18 cellular contexts compared by ENCODE assay signal in the genomic region with DNA sequence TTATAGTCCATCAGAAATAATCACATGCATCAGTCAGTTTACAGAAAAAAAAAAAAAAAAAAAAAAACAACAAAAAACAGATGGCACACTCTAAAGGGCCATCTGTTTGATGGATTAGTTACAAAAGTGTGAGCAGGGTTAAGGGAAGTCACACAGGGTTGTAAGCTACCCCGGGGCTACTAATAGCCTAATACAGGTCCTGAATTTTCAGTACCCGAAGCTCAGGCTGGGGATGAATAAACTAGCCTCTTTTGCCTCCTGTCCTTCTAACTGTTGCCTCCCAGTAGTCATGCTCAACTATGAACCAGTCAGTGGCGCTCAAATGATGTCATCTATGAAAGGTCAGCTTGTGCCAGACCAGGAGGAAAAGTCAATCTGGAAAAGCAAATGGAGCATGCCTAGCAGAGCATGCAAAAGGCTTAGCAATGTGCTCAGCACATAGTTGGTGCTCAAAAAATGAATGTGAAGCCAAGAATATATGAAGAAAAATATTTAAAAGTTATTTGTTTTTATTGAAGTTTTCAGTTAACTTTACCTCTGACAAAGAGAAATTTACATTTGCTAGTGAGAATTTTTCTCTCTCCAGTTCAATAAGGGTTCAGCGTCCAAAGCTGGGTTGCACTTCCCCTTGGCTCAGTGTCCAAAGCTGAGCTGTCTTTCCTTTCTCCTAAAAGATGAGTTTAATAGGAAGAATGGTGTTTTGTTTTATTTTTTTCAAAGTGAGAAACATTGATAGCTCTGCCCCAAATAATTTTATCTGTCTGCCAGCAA. TPM values are rescaled to one million over a fixed set of nuclear protein-coding genes. Genes with fewer than 3 reads are reported as not detected.
DNase-seq lines count a peak whose midpoint lies in the region; ATAC-seq and TF ChIP-seq lines count a peak whose summit lies in the region.
"Had no signal": no experiment of that assay in that cellular context is flagged by ENCODE, and none has a peak within 500 bp of the region (broad histone marks: within the 10 kb centered on the region; RNA-seq: fewer than 3 reads in every experiment).

No MANE protein-coding gene starts in this region.

- peak overlapping the region; percentile 42 for H3K27ac Mint-ChIP-seq in endothelial cell (ENCODE audit: unreplicated experiment)
- H3K27ac Mint-ChIP-seq: CD4-positive, CD25-positive, alpha-beta regulatory T cell; progenitor cell of endocrine pancreas had no signal

- peaks cover 48% of the 10 kb centered on the region for H3K4me1 Mint-ChIP-seq in endothelial cell (ENCODE audit: unreplicated experiment)
- H3K4me1 Mint-ChIP-seq: CD4-positive, CD25-positive, alpha-beta regulatory T cell had no signal

- no peaks in the 10 kb centered on the region for H3K9me3 Mint-ChIP-seq in endothelial cell (ENCODE audit: unreplicated experiment)

- H3K4me3 Mint-ChIP-seq in endothelial cell (ENCODE audit: unreplicated experiment) = no peak overlapping the region
- H3K4me3 Mint-ChIP-seq: CD4-positive, CD25-positive, alpha-beta regulatory T cell had no signal

- intact Hi-C loops in sciatic nerve (cut with DNase I) = no loop called here

- H3K36me3 Mint-ChIP-seq in endothelial cell (ENCODE audit: low read depth, unreplicated experiment) = no peaks in the 10 kb centered on the region
- H3K36me3 Mint-ChIP-seq: CD4-positive, CD25-positive, alpha-beta regulatory T cell had no signal

- DNase-seq in NCI-H1694 (lab: John Stamatoyannopoulos, UW) = peak; percentile 69
- DNase-seq in NCI-H82 (lab: John Stamatoyannopoulos, UW) = peak; percentile 87
- no peak for DNase-seq in endothelial cell (ENCODE audit: low spot score)
- DNase-seq in sciatic nerve (ENCODE audit: low spot score) = no peak
- no peak for DNase-seq in T-helper 9 cell
- DNase-seq in activated CD4-positive, alpha-beta T cell treated with anti-CD3 and anti-CD28 coated beads for 1 hour = no peak
- DNase-seq: CD4-positive, CD25-positive, alpha-beta regulatory T cell; colonic mucosa; esophagus squamous epithelium; GDM1; islet precursor cell; mammary epithelial cell; NCI-H748 treated with DMSO at 0.1 percent for 48 hours; stimulated activated CD8-positive, alpha-beta memory T cell treated with anti-CD3 and anti-CD28 coated beads, Interleukin-4, amount 100 ng/mL, for 48 hours; stomach had no signal

- peak; percentile 38 for ATAC-seq in sciatic nerve
- no peak for ATAC-seq in HG02610 (IDR thresholded peaks at IDR 0.05; ENCODE audit: unreplicated experiment)
- ATAC-seq: K562 had no signal

- TF ChIP-seq CTCF in endothelial cell (IDR thresholded peaks at IDR 0.05; ENCODE audit: unreplicated experiment) = no peak

- H3K27me3 Mint-ChIP-seq in endothelial cell (ENCODE audit: unreplicated experiment) = no peaks in the 10 kb centered on the region

RNA-seq across cellular contexts. Expression of gene LRCH1, which starts 30.9 kb away (rescaled TPM):
- 45.6 TPM for total RNA-seq in endothelial cell (ENCODE audit: unreplicated experiment)
- 28.2 TPM for total RNA-seq in sciatic nerve

Comparison
In these comparisons a context has a peak if more than half of its experiments do, and no peak if none do; other contexts are left out.
1. DNase-seq: peak in NCI-H1694 (single experiment) and NCI-H82 (single experiment); none in endothelial cell (single experiment), sciatic nerve (single experiment), T-helper 9 cell (single experiment) and activated CD4-positive, alpha-beta T cell treated with anti-CD3 and anti-CD28 coated beads for 1 hour (single experiment).